8 cellular contexts compared by ENCODE assay signal in the genomic region with DNA sequence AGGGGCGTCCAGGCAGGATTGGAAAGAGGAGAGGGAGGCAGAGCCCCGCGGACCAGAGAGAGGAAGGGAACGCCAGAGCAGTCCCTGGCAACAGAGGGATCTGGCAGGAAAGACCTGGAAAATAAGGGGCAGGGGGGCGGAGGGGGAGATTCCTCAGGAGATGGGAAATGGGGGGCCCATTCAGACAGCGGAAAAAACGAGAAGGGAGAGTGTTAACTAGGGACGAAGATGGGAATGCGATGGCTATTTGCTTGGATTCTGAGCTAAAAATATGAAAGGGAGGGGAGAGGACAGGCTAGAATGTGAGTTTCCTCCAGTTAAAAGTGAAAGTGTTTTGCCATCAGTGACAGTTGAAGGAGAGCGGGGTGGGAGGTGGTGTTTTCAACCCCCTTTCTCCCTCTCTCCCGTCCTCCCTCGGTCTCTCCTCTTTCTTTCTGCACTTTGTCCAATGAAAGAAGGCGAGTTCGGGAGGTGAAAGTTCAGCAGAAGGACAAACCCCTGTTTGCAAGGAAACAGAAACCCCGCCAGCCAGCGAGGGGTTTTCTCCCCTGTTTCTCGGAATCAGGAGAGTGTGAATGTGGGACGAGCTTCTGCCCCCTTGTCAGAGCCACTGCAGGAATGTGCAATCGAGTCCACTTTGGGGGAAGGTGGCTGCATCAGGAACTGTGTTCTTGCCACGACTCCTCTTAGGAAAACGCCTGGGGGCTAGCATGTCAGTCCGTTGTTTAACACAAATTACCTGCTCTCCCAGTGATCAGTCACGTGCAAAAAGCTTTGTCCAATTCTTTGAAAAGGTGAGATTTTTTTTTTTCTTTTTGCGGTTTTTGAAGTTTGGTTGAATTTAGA.
A peak's percentile ranks its signal among the peaks of the same experiment; 100 is the strongest.
DNase-seq lines count a peak whose midpoint lies in the region; ATAC-seq and TF ChIP-seq lines count a peak whose summit lies in the region.

No MANE protein-coding gene starts in this region.

- peak overlapping the region; percentile 65 for H3K4me2 ChIP-seq in DND-41 (ENCODE audit: insufficient read depth, low read length)

- peak overlapping the region; percentile 95 for H3K27ac Mint-ChIP-seq in memory B cell

- no peak for TF ChIP-seq CTCF in DND-41 (IDR thresholded peaks at IDR 0.05; ENCODE audit: borderline replicate concordance, extremely low read depth, low read length, poor library complexity, severe bottlenecking)

- peaks cover 25% of the 10 kb centered on the region for H3K4me1 Mint-ChIP-seq in memory B cell

- no peaks in the 10 kb centered on the region for H3K36me3 Mint-ChIP-seq in memory B cell

- H3K4me3 Mint-ChIP-seq in memory B cell, result peak overlapping the region; percentile 90

- no peaks in the 10 kb centered on the region for H3K9me3 Mint-ChIP-seq in memory B cell

- no peaks in the 10 kb centered on the region for H4K20me1 ChIP-seq in DND-41 (ENCODE audit: insufficient read depth, low read length)

- peak overlapping the region; percentile 20 to 82; a peak in 3 of 4 replicates for H3K4me3 ChIP-seq in DND-41 (ENCODE audit: low read depth in 1 of 2, low read length in 2 of 2)
- H3K4me3 ChIP-seq in effector memory CD4-positive, alpha-beta T cell (ENCODE audit: insufficient read depth, low read depth, low read length, poor library complexity, severe bottlenecking), result peak overlapping the region; percentile 81

- H3K9ac ChIP-seq in DND-41 (ENCODE audit: low read depth, low read length), result peak overlapping the region; percentile 99

- H3K79me2 ChIP-seq in DND-41 (ENCODE audit: insufficient read depth, low read length), result peaks cover 41% of the 10 kb centered on the region

- ATAC-seq in DND-41 (ENCODE audit: insufficient read depth, low read depth) (peak; percentile 51), memory B cell (ENCODE audit: low read depth) (no peak), GM21381 (IDR thresholded peaks at IDR 0.05; ENCODE audit: unreplicated experiment) (no peak)

- peaks cover 39% of the 10 kb centered on the region for H3K4me1 ChIP-seq in DND-41 (ENCODE audit: insufficient read depth, low read length)
- H3K4me1 ChIP-seq in effector memory CD4-positive, alpha-beta T cell (ENCODE audit: control insufficient read depth, insufficient read depth, low read length, poor library complexity, severe bottlenecking), result peaks cover 10% of the 10 kb centered on the region

- no peaks in the 10 kb centered on the region for H3K27me3 ChIP-seq in DND-41 (ENCODE audit: insufficient read depth, low read length, poor library complexity)
- H3K27me3 ChIP-seq in effector memory CD4-positive, alpha-beta T cell (replicated peaks; ENCODE audit: control insufficient read depth, insufficient read depth, low read length, poor library complexity, severe bottlenecking), result no peaks in the 10 kb centered on the region

- no peaks in the 10 kb centered on the region for H3K9me3 ChIP-seq in DND-41 (ENCODE audit: insufficient read depth, low read length, severe bottlenecking)
- H3K9me3 ChIP-seq in effector memory CD4-positive, alpha-beta T cell (ENCODE audit: control insufficient read depth, low read length), result no peaks in the 10 kb centered on the region

- peak overlapping the region; percentile 93 for H3K27ac ChIP-seq in DND-41 (ENCODE audit: low read length)
- peak overlapping the region; percentile 71 for H3K27ac ChIP-seq in effector memory CD4-positive, alpha-beta T cell (ENCODE audit: insufficient read depth, low read length, poor library complexity, severe bottlenecking)

- peak overlapping the region; percentile 78 for H2AFZ ChIP-seq in DND-41 (ENCODE audit: low read depth, low read length)

- H3K36me3 ChIP-seq in DND-41 (ENCODE audit: insufficient read depth, low read length), result no peaks in the 10 kb centered on the region; the same call in 1 of the 2 replicates
- no peaks in the 10 kb centered on the region for H3K36me3 ChIP-seq in effector memory CD4-positive, alpha-beta T cell (ENCODE audit: control insufficient read depth, insufficient read depth, low read length)

- DNase-seq in DND-41 (peak; percentile 75), NCI-H146 (lab: John Stamatoyannopoulos, UW) (peak; percentile 68), memory B cell (ENCODE audit: low spot score in 2 of 2) (peak in 1 of 2 donors; percentile 37), DMS114 treated with DMSO at 0.1 percent for 48 hours (lab: John Stamatoyannopoulos, UW; ENCODE audit: unreplicated experiment) (no peak)
- DNase-seq in activated CD4-positive, alpha-beta T cell treated with anti-CD3 and anti-CD28 coated beads, Interleukin-2, amount 50 U/mL, for 48 hours, result peak; percentile 67 to 78
- DNase-seq in effector memory CD4-positive, alpha-beta T cell, result peak in 1 of 3 donors; percentile 24
- peak; percentile 27 to 59 (median 55) for DNase-seq in stimulated activated CD4-positive, alpha-beta T cell treated with anti-CD3 and anti-CD28 coated beads, TNF-alpha, amount 100 ng/mL, for 48 hours (ENCODE audit: low read depth in 3 of 3)

- no peaks in the 10 kb centered on the region for H3K27me3 Mint-ChIP-seq in memory B cell
